In genomic region chr1:113931456-113931855, GRCh38 we compare ENCODE assay signal across 9 cellular contexts. TPM values are rescaled to one million over a fixed set of nuclear protein-coding genes. Genes with fewer than 3 reads are reported as not detected.
DNase-seq lines count a peak whose midpoint lies in the region; ATAC-seq and TF ChIP-seq lines count a peak whose summit lies in the region.
"Had no signal": no experiment of that assay in that cellular context is flagged by ENCODE, and none has a peak within 500 bp of the region (broad histone marks: within the 10 kb centered on the region; RNA-seq: fewer than 3 reads in every experiment).

No MANE protein-coding gene starts in this region.

- H3K79me2 ChIP-seq in OCI-LY1 (ENCODE audit: insufficient read depth, low read length) (peaks cover 64% of the 10 kb centered on the region), osteoblast (ENCODE audit: insufficient read depth, low read length) (peaks cover 68% of the 10 kb centered on the region)

- H2AFZ ChIP-seq in OCI-LY1 (ENCODE audit: low read length) (no peak overlapping the region), osteoblast (ENCODE audit: low read length) (no peak overlapping the region)

- H3K27ac Mint-ChIP-seq in dendritic cell treated with granulocyte-macrophage colony-stimulating factor and Interleukin-4, amounts not matched to agents 40 ng/mL and 50 ng/mL, for 4 days: peak overlapping the region; percentile 98

- no peaks in the 10 kb centered on the region for H3K9me3 Mint-ChIP-seq in dendritic cell treated with granulocyte-macrophage colony-stimulating factor and Interleukin-4, amounts not matched to agents 40 ng/mL and 50 ng/mL, for 4 days

- no peaks in the 10 kb centered on the region for H3K9me2 ChIP-seq in OCI-LY1 (ENCODE audit: low read depth, low read length)

- H3K4me2 ChIP-seq in OCI-LY1 (ENCODE audit: low read length) (peak overlapping the region; percentile 98), osteoblast (ENCODE audit: insufficient read depth, low read length) (peak overlapping the region; percentile 95)

- H3K4me1 Mint-ChIP-seq in dendritic cell treated with granulocyte-macrophage colony-stimulating factor and Interleukin-4, amounts not matched to agents 40 ng/mL and 50 ng/mL, for 4 days (ENCODE audit: low read depth): peaks cover 58% of the 10 kb centered on the region

- H3K27me3 Mint-ChIP-seq in dendritic cell treated with granulocyte-macrophage colony-stimulating factor and Interleukin-4, amounts not matched to agents 40 ng/mL and 50 ng/mL, for 4 days: no peaks in the 10 kb centered on the region

- H3K9ac ChIP-seq in OCI-LY1 (ENCODE audit: low read length): peak overlapping the region; percentile 92

- no peaks in the 10 kb centered on the region for H3K9me3 ChIP-seq in OCI-LY1 (ENCODE audit: low read length)
- no peaks in the 10 kb centered on the region for H3K9me3 ChIP-seq in osteoblast (ENCODE audit: low read depth, low read length)

- peaks cover 34% of the 10 kb centered on the region for H3K36me3 Mint-ChIP-seq in dendritic cell treated with granulocyte-macrophage colony-stimulating factor and Interleukin-4, amounts not matched to agents 40 ng/mL and 50 ng/mL, for 4 days (ENCODE audit: low read depth)

- H3F3A ChIP-seq in OCI-LY1 (ENCODE audit: insufficient read depth, low read length): no peaks in the 10 kb centered on the region

- H3K4me3 ChIP-seq in OCI-LY1 (ENCODE audit: low read depth, low read length, poor library complexity, severe bottlenecking) (peak overlapping the region; percentile 99), osteoblast (ENCODE audit: insufficient read depth, low read length) (peak overlapping the region; percentile 98)
- H3K4me3 ChIP-seq: lung had no signal

- peak overlapping the region; percentile 97 for H3K4me3 Mint-ChIP-seq in dendritic cell treated with granulocyte-macrophage colony-stimulating factor and Interleukin-4, amounts not matched to agents 40 ng/mL and 50 ng/mL, for 4 days

- DNase-seq in EL (peak; percentile 46), osteoblast (ENCODE audit: insufficient read length, low spot score, missing footprints) (peak; percentile 68), COR-L47 (lab: John Stamatoyannopoulos, UW) (no peak)
- DNase-seq in stimulated activated CD4-positive, alpha-beta T cell treated with anti-CD3 and anti-CD28 coated beads, Interleukin-2, amount 100 ng/mL, for 48 hours: no peak
- no peak for DNase-seq in activated CD4-positive, alpha-beta T cell treated with anti-CD3 and anti-CD28 coated beads for 48 hours

- peaks cover 5% of the 10 kb centered on the region; the same call in 1 of the 2 replicates for H3K36me3 ChIP-seq in OCI-LY1 (ENCODE audit: insufficient read depth, low read length)
- peaks cover 3% of the 10 kb centered on the region for H3K36me3 ChIP-seq in osteoblast (ENCODE audit: insufficient read depth, low read length)

- TF ChIP-seq CTCF in OCI-LY1 (IDR thresholded peaks at IDR 0.05; ENCODE audit: low read length) (no peak), osteoblast (IDR thresholded peaks at IDR 0.05; ENCODE audit: extremely low read depth, low read depth, low read length) (no peak)

- ATAC-seq in GM19328 (IDR thresholded peaks at IDR 0.05; ENCODE audit: unreplicated experiment): no peak

- H3K27ac ChIP-seq in OCI-LY1 (ENCODE audit: low read depth, low read length, poor library complexity, severe bottlenecking): peak overlapping the region; percentile 88
- H3K27ac ChIP-seq in osteoblast (ENCODE audit: low read depth, low read length): peak overlapping the region; percentile 92

- H3K4me1 ChIP-seq in OCI-LY1 (ENCODE audit: insufficient read depth, low read length, severe bottlenecking): peaks cover 65% of the 10 kb centered on the region
- peaks cover 26% of the 10 kb centered on the region for H3K4me1 ChIP-seq in osteoblast (ENCODE audit: insufficient read depth, low read length)

- intact Hi-C loops in dendritic cell treated with granulocyte-macrophage colony-stimulating factor and Interleukin-4, amounts not matched to agents 40 ng/mL and 50 ng/mL, for 4 days (cut with micrococcal nuclease): no loop called here

- H3K27me3 ChIP-seq in OCI-LY1 (ENCODE audit: insufficient read depth, low read length): no peaks in the 10 kb centered on the region
- H3K27me3 ChIP-seq in osteoblast (ENCODE audit: insufficient read depth, low read length): no peaks in the 10 kb centered on the region

- no peaks in the 10 kb centered on the region for H4K20me1 ChIP-seq in OCI-LY1 (ENCODE audit: insufficient read depth, low read length)
- peaks cover 57% of the 10 kb centered on the region for H4K20me1 ChIP-seq in osteoblast (ENCODE audit: insufficient read depth, low read length)

RNA-seq across cellular contexts. Expression of gene HIPK1, which starts 2.3 kb away (rescaled TPM):
- total RNA-seq in osteoblast: 22.7 and 23.9 TPM in 2 replicates

RNA-seq across cellular contexts. Expression of gene DCLRE1B, which starts 26.3 kb away (rescaled TPM):
- 3.6 and 4.7 TPM in 2 replicates for total RNA-seq in osteoblast

RNA-seq across cellular contexts. Expression of gene AP4B1, which starts 26.9 kb away (rescaled TPM):
- 14.1 and 15.9 TPM in 2 replicates for total RNA-seq in osteoblast

RNA-seq across cellular contexts. Expression of gene BCL2L15, which starts 44.1 kb away (rescaled TPM):
- 0.29 and 0.36 TPM in 2 replicates for total RNA-seq in osteoblast

RNA-seq across cellular contexts. Expression of gene OLFML3, which starts 47.8 kb away (rescaled TPM):
- total RNA-seq in osteoblast: 359 and 418 TPM in 2 replicates

Comparison
In these comparisons a context has a peak if more than half of its experiments do, and no peak if none do; other contexts are left out.
1. DNase-seq: peak in EL (single experiment) and osteoblast (single experiment); none in stimulated activated CD4-positive, alpha-beta T cell treated with anti-CD3 and anti-CD28 coated beads, Interleukin-2, amount 100 ng/mL, for 48 hours (0 of 2), COR-L47 (single experiment) and activated CD4-positive, alpha-beta T cell treated with anti-CD3 and anti-CD28 coated beads for 48 hours (single experiment).